ENCODE assay signal across 18 cellular contexts in genomic region chr6:93567164-93567563, GRCh38.
DNase-seq lines count a peak whose midpoint lies in the region; ATAC-seq and TF ChIP-seq lines count a peak whose summit lies in the region.
"Had no signal": no experiment of that assay in that cellular context is flagged by ENCODE, and none has a peak within 500 bp of the region (broad histone marks: within the 10 kb centered on the region; RNA-seq: fewer than 3 reads in every experiment).

No MANE protein-coding gene starts in this region.

- H3K27ac ChIP-seq in muscle layer of colon (ENCODE audit: low read depth, low read length) (peak overlapping the region; percentile 75), smooth muscle cell (ENCODE audit: low read depth) (no peak overlapping the region), left lung (no peak overlapping the region), coronary artery (no peak overlapping the region), stomach (peak overlapping the region in 2 of 5 donors; percentile 2 to 56)
- H3K27ac ChIP-seq: A549; BLaER1 treated with 17β-estradiol and CSF1 and Interleukin-3, amounts not matched to agents 10 nM and 100 nM had no signal

- H3F3A ChIP-seq in smooth muscle cell (ENCODE audit: low read depth): peaks cover 2% of the 10 kb centered on the region

- no peaks in the 10 kb centered on the region for H4K20me1 ChIP-seq in smooth muscle cell (ENCODE audit: low read depth)
- H4K20me1 ChIP-seq: BLaER1 treated with 17β-estradiol and CSF1 and Interleukin-3, amounts not matched to agents 10 nM and 100 nM had no signal

- H3K4me1 ChIP-seq in muscle layer of colon (ENCODE audit: insufficient read depth, low read length) (peaks cover 29% of the 10 kb centered on the region), smooth muscle cell (ENCODE audit: low read depth) (peaks cover 5% of the 10 kb centered on the region), left lung (no peaks in the 10 kb centered on the region), stomach (no peaks in the 10 kb centered on the region)
- H3K4me1 ChIP-seq: A549; BLaER1 treated with 17β-estradiol and CSF1 and Interleukin-3, amounts not matched to agents 10 nM and 100 nM had no signal

- TF ChIP-seq CTCF in smooth muscle cell (IDR thresholded peaks at IDR 0.05; ENCODE audit: borderline replicate concordance, insufficient read depth, poor library complexity, severe bottlenecking): no peak
- TF ChIP-seq CTCF in left lung (IDR thresholded peaks at IDR 0.05): no peak
- no peak for TF ChIP-seq CTCF in coronary artery (IDR thresholded peaks at IDR 0.05)
- TF ChIP-seq CTCF in stomach (IDR thresholded peaks at IDR 0.05): no peak

- intact Hi-C loops in left lung (cut with DNase I): no loop called here
- intact Hi-C loops in stomach (cut with DNase I; ENCODE audit: low total_unique reads): no loop called here

- H2AFZ ChIP-seq in smooth muscle cell (ENCODE audit: low read depth): peak overlapping the region; percentile 46

- ATAC-seq in left lung: no peak
- ATAC-seq: A549; CD8-positive, alpha-beta T cell; K562; Panc1 had no signal

- WGBS in smooth muscle cell (ENCODE audit: low lambda C conversion rate): 69% methylated on average over 5 of the region's 5 CpGs
- WGBS in stomach, 5 donors: 73 to 81% (median 76%) methylated on average over 5 of the region's 5 CpGs

- DNase-seq in SHP77 (lab: John Stamatoyannopoulos, UW) (peak; percentile 24 to 41), SHP77 treated with DMSO at 0.1 percent for 48 hours (lab: John Stamatoyannopoulos, UW) (no peak), LHCN-M2 (ENCODE audit: low read depth) (peak; percentile 53), smooth muscle cell (lab: John Stamatoyannopoulos, UW; ENCODE audit: unreplicated experiment) (no peak), left lung (no peak), coronary artery (ENCODE audit: low spot score) (no peak), stomach (no peak)
- DNase-seq: CD8-positive, alpha-beta T cell; DND-41; NCI-H1105; NCI-H226; NCI-H524; SK-N-SH had no signal

- H3K4me3 ChIP-seq in muscle layer of colon (ENCODE audit: low read depth in 1 of 2, low read length in 2 of 2) (no peak overlapping the region), smooth muscle cell (no peak overlapping the region), left lung (no peak overlapping the region), coronary artery (no peak overlapping the region), stomach (no peak overlapping the region)
- H3K4me3 ChIP-seq: A549; BLaER1 treated with 17β-estradiol and CSF1 and Interleukin-3, amounts not matched to agents 10 nM and 100 nM; K562 had no signal

- H3K27me3 ChIP-seq in muscle layer of colon (ENCODE audit: control insufficient read depth in 1 of 2, insufficient read depth in 2 of 2, low read length in 2 of 2) (no peaks in the 10 kb centered on the region), smooth muscle cell (ENCODE audit: low read depth) (no peaks in the 10 kb centered on the region), left lung (no peaks in the 10 kb centered on the region), stomach (no peaks in the 10 kb centered on the region)
- H3K27me3 ChIP-seq: BLaER1 treated with 17β-estradiol and CSF1 and Interleukin-3, amounts not matched to agents 10 nM and 100 nM had no signal

- no peak overlapping the region for H3K9ac ChIP-seq in muscle layer of colon (ENCODE audit: low read length)
- no peak overlapping the region for H3K9ac ChIP-seq in smooth muscle cell (ENCODE audit: low read depth)
- H3K9ac ChIP-seq: BLaER1 treated with 17β-estradiol and CSF1 and Interleukin-3, amounts not matched to agents 10 nM and 100 nM; SK-N-SH had no signal

- TF ChIP-seq EP300 in stomach (IDR thresholded peaks at IDR 0.05): no peak

- H3K4me2 ChIP-seq in smooth muscle cell: no peak overlapping the region
- H3K4me2 ChIP-seq: A549; BLaER1 treated with 17β-estradiol and CSF1 and Interleukin-3, amounts not matched to agents 10 nM and 100 nM; SK-N-SH had no signal

- H3K9me3 ChIP-seq in muscle layer of colon (ENCODE audit: low read length) (no peaks in the 10 kb centered on the region), smooth muscle cell (replicated peaks; ENCODE audit: low read depth) (no peaks in the 10 kb centered on the region), left lung (no peaks in the 10 kb centered on the region), stomach (no peaks in the 10 kb centered on the region)
- H3K9me3 ChIP-seq: A549; BLaER1 treated with 17β-estradiol and CSF1 and Interleukin-3, amounts not matched to agents 10 nM and 100 nM; SK-N-SH had no signal

- no peaks in the 10 kb centered on the region for H3K36me3 ChIP-seq in muscle layer of colon (ENCODE audit: insufficient read depth, low read length)
- H3K36me3 ChIP-seq in smooth muscle cell (ENCODE audit: low read depth): no peaks in the 10 kb centered on the region
- no peaks in the 10 kb centered on the region for H3K36me3 ChIP-seq in left lung
- no peaks in the 10 kb centered on the region for H3K36me3 ChIP-seq in stomach
- H3K36me3 ChIP-seq: BLaER1 treated with 17β-estradiol and CSF1 and Interleukin-3, amounts not matched to agents 10 nM and 100 nM had no signal

- H3K79me2 ChIP-seq in smooth muscle cell (ENCODE audit: low read depth): no peaks in the 10 kb centered on the region

- TF ChIP-seq POLR2A in stomach (IDR thresholded peaks at IDR 0.05): no peak

Comparison
In these comparisons a context has a peak if more than half of its experiments do, and no peak if none do; other contexts are left out.
1. DNase-seq: peak in SHP77 (2 of 2) and LHCN-M2 (single experiment); none in SHP77 treated with DMSO at 0.1 percent for 48 hours (single experiment), smooth muscle cell (single experiment), left lung (0 of 2), coronary artery (single experiment) and stomach (single experiment).